1 cellular context compared by ENCODE assay signal in the genomic region with DNA sequence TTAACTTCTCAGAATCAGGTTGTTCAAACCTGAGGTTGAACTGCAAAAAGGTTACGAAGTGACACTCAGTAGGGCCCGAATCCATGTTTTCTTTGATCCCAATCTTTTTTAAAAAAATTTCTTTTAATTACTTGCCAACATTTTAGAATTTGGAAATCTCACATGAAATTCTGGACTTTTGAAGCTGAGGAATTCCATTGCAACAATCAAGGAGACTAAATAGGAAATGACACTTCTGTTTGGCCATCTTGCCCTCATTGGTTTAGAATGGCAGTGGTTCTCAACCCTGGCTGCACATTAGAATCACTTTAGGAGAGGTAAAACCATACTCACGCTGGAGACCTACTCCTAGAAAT.
TF ChIP-seq lines count a peak whose summit lies in the region.

No MANE protein-coding gene starts in this region.

TF ChIP-seq in HCT116, 20 proteins besides CTCF, POLR2A, EP300 and RAD21 (continued from another document):
- TF ChIP-seq, protein P1, sequence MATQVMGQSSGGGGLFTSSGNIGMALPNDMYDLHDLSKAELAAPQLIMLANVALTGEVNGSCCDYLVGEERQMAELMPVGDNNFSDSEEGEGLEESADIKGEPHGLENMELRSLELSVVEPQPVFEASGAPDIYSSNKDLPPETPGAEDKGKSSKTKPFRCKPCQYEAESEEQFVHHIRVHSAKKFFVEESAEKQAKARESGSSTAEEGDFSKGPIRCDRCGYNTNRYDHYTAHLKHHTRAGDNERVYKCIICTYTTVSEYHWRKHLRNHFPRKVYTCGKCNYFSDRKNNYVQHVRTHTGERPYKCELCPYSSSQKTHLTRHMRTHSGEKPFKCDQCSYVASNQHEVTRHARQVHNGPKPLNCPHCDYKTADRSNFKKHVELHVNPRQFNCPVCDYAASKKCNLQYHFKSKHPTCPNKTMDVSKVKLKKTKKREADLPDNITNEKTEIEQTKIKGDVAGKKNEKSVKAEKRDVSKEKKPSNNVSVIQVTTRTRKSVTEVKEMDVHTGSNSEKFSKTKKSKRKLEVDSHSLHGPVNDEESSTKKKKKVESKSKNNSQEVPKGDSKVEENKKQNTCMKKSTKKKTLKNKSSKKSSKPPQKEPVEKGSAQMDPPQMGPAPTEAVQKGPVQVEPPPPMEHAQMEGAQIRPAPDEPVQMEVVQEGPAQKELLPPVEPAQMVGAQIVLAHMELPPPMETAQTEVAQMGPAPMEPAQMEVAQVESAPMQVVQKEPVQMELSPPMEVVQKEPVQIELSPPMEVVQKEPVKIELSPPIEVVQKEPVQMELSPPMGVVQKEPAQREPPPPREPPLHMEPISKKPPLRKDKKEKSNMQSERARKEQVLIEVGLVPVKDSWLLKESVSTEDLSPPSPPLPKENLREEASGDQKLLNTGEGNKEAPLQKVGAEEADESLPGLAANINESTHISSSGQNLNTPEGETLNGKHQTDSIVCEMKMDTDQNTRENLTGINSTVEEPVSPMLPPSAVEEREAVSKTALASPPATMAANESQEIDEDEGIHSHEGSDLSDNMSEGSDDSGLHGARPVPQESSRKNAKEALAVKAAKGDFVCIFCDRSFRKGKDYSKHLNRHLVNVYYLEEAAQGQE (IDR thresholded peaks at IDR 0.05; ENCODE audit: low read depth) = no peak
- TF ChIP-seq, protein P2, sequence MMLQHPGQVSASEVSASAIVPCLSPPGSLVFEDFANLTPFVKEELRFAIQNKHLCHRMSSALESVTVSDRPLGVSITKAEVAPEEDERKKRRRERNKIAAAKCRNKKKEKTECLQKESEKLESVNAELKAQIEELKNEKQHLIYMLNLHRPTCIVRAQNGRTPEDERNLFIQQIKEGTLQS (IDR thresholded peaks at IDR 0.05) = no peak
- TF ChIP-seq JUND (IDR thresholded peaks at IDR 0.05) = no peak
- TF ChIP-seq CEBPB (IDR thresholded peaks at IDR 0.05; ENCODE audit: low read depth) = no peak
